In genomic region chr21:33576741-33577141, GRCh38 we compare ENCODE assay signal across 7 cellular contexts. TPM values are rescaled to one million over a fixed set of nuclear protein-coding genes. Genes with fewer than 3 reads are reported as not detected.
DNase-seq lines count a peak whose midpoint lies in the region; ATAC-seq, FAIRE-seq and TF ChIP-seq lines count a peak whose summit lies in the region.
"Not testable (repeated sequence)": the region's sequence is repeated elsewhere in the genome, so short reads cannot be mapped to it uniquely, and the experiment has no call there.

No MANE protein-coding gene starts in this region.

- not testable (repeated sequence) for BruUV-seq in GM12878 (replicated peaks; lab: Mats Ljungman, UMichigan)

- intact Hi-C loops in GM12878 (cut with micrococcal nuclease; ENCODE audit: unreplicated experiment); right lobe of liver (cut with DNase I): not testable (repeated sequence)

- in situ Hi-C loops in GM12878 (cut with MboI), result not testable (repeated sequence)

- peak; percentile 41 for FAIRE-seq in GM12878 (lab: Jason Lieb, UNC)

- not testable (repeated sequence) for H3K9ac ChIP-seq in GM12878 (ENCODE audit: control insufficient read depth, insufficient read depth, low read length); subcutaneous abdominal adipose tissue (ENCODE audit: low read length in 5 of 5)

- peak; percentile 22; the same call in 1 of the 3 replicates for ATAC-seq in GM12878
- peak; percentile 90 to 93 (median 92) for ATAC-seq in right lobe of liver

- H4K20me1 ChIP-seq in GM12878 (ENCODE audit: control insufficient read depth, insufficient read depth); hepatocyte (ENCODE audit: insufficient read depth, poor library complexity, severe bottlenecking): not testable (repeated sequence)

- not testable (repeated sequence) for H3K9me3 ChIP-seq in GM12878 (replicated peaks; ENCODE audit: control insufficient read depth, insufficient read depth, low read length); hepatocyte (ENCODE audit: low read depth); right lobe of liver; subcutaneous abdominal adipose tissue (ENCODE audit: control insufficient read depth in 5 of 5, low read length in 5 of 5)

- not testable (repeated sequence) for H3K27me3 Mint-ChIP-seq in activated T-cell treated with anti-CD3 and anti-CD28 coated beads, Interleukin-2, amount 50 U/mL, for 24 hours

- not testable (repeated sequence) for H2AFZ ChIP-seq in GM12878 (ENCODE audit: control insufficient read depth, low read depth, low read length); hepatocyte

- peaks cover 86% of the 10 kb centered on the region for H3K36me3 Mint-ChIP-seq in activated T-cell treated with anti-CD3 and anti-CD28 coated beads, Interleukin-2, amount 50 U/mL, for 24 hours (ENCODE audit: low read depth)

- not testable (repeated sequence) for H3K4me3 ChIP-seq in LNCaP clone FGC (ENCODE audit: low read depth, low read length); GM12878; hepatocyte; right lobe of liver; subcutaneous abdominal adipose tissue (ENCODE audit: low read depth in 1 of 5, low read length in 5 of 5)

- H3K27ac ChIP-seq in GM12878 (ENCODE audit: control insufficient read depth, insufficient read depth), result not testable (repeated sequence)
- H3K27ac ChIP-seq in hepatocyte (peak overlapping the region; percentile 49), right lobe of liver (peak overlapping the region in 1 of 3 donors; percentile 21), subcutaneous abdominal adipose tissue (ENCODE audit: low read depth, low read length) (peak overlapping the region; percentile 10)

- H3K4me1 Mint-ChIP-seq in activated T-cell treated with anti-CD3 and anti-CD28 coated beads, Interleukin-2, amount 50 U/mL, for 24 hours (ENCODE audit: low read depth), result peaks cover 20% of the 10 kb centered on the region

- not testable (repeated sequence) for H3K27me3 ChIP-seq in GM12878 (replicated peaks in 1 of 2; ENCODE audit: control insufficient read depth in 2 of 2, insufficient read depth in 2 of 2, low read length in 1 of 2); hepatocyte; right lobe of liver; subcutaneous abdominal adipose tissue (ENCODE audit: control insufficient read depth in 5 of 5, insufficient read depth in 4 of 5, low read length in 5 of 5)

- TF ChIP-seq CTCF in LNCaP clone FGC (IDR thresholded peaks at IDR 0.05; ENCODE audit: control insufficient read depth, extremely low read depth, insufficient read depth); GM12878 (IDR thresholded peaks at IDR 0.05 in 2 of 3, conservative IDR thresholded peaks at IDR 0.05 in 1 of 3; ENCODE audit: control insufficient read depth in 2 of 3, extremely low read depth in 1 of 3, insufficient read depth in 1 of 3, low read depth in 3 of 3, low read length in 3 of 3); hepatocyte (IDR thresholded peaks at IDR 0.05; ENCODE audit: poor library complexity); right lobe of liver (IDR thresholded peaks at IDR 0.05): not testable (repeated sequence)

- POLR2A ChIA-PET in GM12878 (lab: Charles Lee), result interaction anchor here (1.2 kb wide), 1 partner anchor 9 kb away, joined by 3 read pairs; no protein-coding TSS in a partner anchor

- not testable (repeated sequence) for H3K4me2 ChIP-seq in GM12878 (ENCODE audit: control insufficient read depth, insufficient read depth); hepatocyte

- SMC1A ChIA-PET in GM12878 (lab: Charles Lee; ENCODE audit: uncharacterized antibody, unreplicated experiment), result not testable (repeated sequence)

- CTCF ChIA-PET in GM12878 (lab: Yijun Ruan, JAX), result interaction anchor here (1.6 kb wide), 1 partner anchor 29 kb away, joined by 4 read pairs; no protein-coding TSS in a partner anchor

- 100% methylated on average over 2 of the region's 2 CpGs for WGBS in GM12878 (ENCODE audit: insufficient coverage, insufficient replicate concordance, low lambda C conversion rate, missing lambda C conversion rate)
- 34% methylated on average over 2 of the region's 2 CpGs for WGBS in hepatocyte (ENCODE audit: low lambda C conversion rate, missing lambda C conversion rate)
- 18% methylated on average over 2 of the region's 2 CpGs for WGBS in right lobe of liver (ENCODE audit: insufficient coverage, low coverage, low lambda C conversion rate, missing lambda C conversion rate)

- TF ChIP-seq EP300 in GM12878 (IDR thresholded peaks at IDR 0.05; ENCODE audit: borderline replicate concordance in 1 of 2, control insufficient read depth in 1 of 2, low read depth in 2 of 2, low read length in 2 of 2), result not testable (repeated sequence)

- not testable (repeated sequence) for H3K9me3 Mint-ChIP-seq in activated T-cell treated with anti-CD3 and anti-CD28 coated beads, Interleukin-2, amount 50 U/mL, for 24 hours

- peak overlapping the region; percentile 11 for H3K27ac Mint-ChIP-seq in activated T-cell treated with anti-CD3 and anti-CD28 coated beads, Interleukin-2, amount 50 U/mL, for 24 hours

- TF ChIP-seq RAD21 in GM12878 (IDR thresholded peaks at IDR 0.05; ENCODE audit: insufficient read depth, low read depth, low read length), result not testable (repeated sequence)

- DNase-seq in EH (ENCODE audit: low read depth) (peak; percentile 6), LNCaP clone FGC (ENCODE audit: low read depth) (peak; percentile 61), hepatocyte (ENCODE audit: low spot score) (peak; percentile 19), right lobe of liver (peak in 1 of 3 donors; percentile 55)
- DNase-seq in activated T-cell treated with anti-CD3 and anti-CD28 coated beads, Interleukin-2, amount 50 U/mL, for 24 hours; GM12878 (ENCODE audit: low read depth, low spot score): not testable (repeated sequence)

- not testable (repeated sequence) for H3K4me3 Mint-ChIP-seq in activated T-cell treated with anti-CD3 and anti-CD28 coated beads, Interleukin-2, amount 50 U/mL, for 24 hours

- RAD21 ChIA-PET in GM12878 (lab: Charles Lee; ENCODE audit: unreplicated experiment), result not testable (repeated sequence)

- H3K79me2 ChIP-seq in GM12878 (ENCODE audit: control insufficient read depth, insufficient read depth, low read length), result not testable (repeated sequence)
- peaks cover 17% of the 10 kb centered on the region for H3K79me2 ChIP-seq in hepatocyte

- TF ChIP-seq POLR2A in GM12878 (IDR thresholded peaks at IDR 0.05; ENCODE audit: low read depth, low read length); right lobe of liver (IDR thresholded peaks at IDR 0.05): not testable (repeated sequence)

- H3K4me1 ChIP-seq in GM12878 (ENCODE audit: control insufficient read depth, insufficient read depth, low read length); hepatocyte (ENCODE audit: insufficient read depth); subcutaneous abdominal adipose tissue (ENCODE audit: control insufficient read depth in 5 of 5, insufficient read depth in 5 of 5, low read length in 5 of 5): not testable (repeated sequence)
- H3K4me1 ChIP-seq in right lobe of liver, result peaks cover 0 to 19% (median 7%) of the 10 kb centered on the region in 4 donors

- not testable (repeated sequence) for H3K9me2 ChIP-seq in hepatocyte (replicated peaks; ENCODE audit: insufficient read depth)

- peaks cover 0 to 24% of the 10 kb centered on the region in 2 experiments; a peak in 3 of 4 replicates for H3K36me3 ChIP-seq in GM12878 (ENCODE audit: control insufficient read depth in 2 of 2, insufficient read depth in 2 of 2, low read length in 1 of 2)
- H3K36me3 ChIP-seq in hepatocyte (replicated peaks; ENCODE audit: insufficient read depth, low read depth), result not testable (repeated sequence)
- H3K36me3 ChIP-seq in right lobe of liver, result peaks cover 0 to 59% (median 18%) of the 10 kb centered on the region in 4 donors
- H3K36me3 ChIP-seq in subcutaneous abdominal adipose tissue (ENCODE audit: control insufficient read depth in 5 of 5, insufficient read depth in 5 of 5, low read length in 5 of 5), result peaks cover 45 to 61% (median 56%) of the 10 kb centered on the region in 5 donors

RNA-seq across cellular contexts. Expression of gene DONSON, which starts 11.7 kb away (rescaled TPM):
- total RNA-seq in GM12878 (2013; cell fraction: nucleolus; rRNA removed), result 25.2 and 30.0 TPM in 2 replicates
- total RNA-seq in GM12878 (2014; rRNA removed), result 28.1 and 29.1 TPM in 2 replicates
- 36.3 and 39.1 TPM in 2 replicates for total RNA-seq in GM12878 (2014; rRNA removed; fragmentation: Illumina TruSeq; extraction: Trizol)
- 21.6 and 23.4 TPM in 2 replicates for total RNA-seq in GM12878 (2021)
- polyA plus RNA-seq in GM12878 (2011; ENCODE audit: low read depth), result 17.2 TPM
- polyA plus RNA-seq in GM12878 (2011; rRNA removed), result 51.2 and 72.5 TPM in 2 replicates
- 24.8 and 27.8 TPM in 2 replicates for polyA plus RNA-seq in GM12878 (2011; cell fraction: cytosol; rRNA removed)
- polyA plus RNA-seq in GM12878 (2011; cell fraction: nucleus; rRNA removed), result 37.1 and 44.0 TPM in 2 replicates
- polyA plus RNA-seq in GM12878 (2012), result 27.8 and 39.7 TPM in 2 replicates
- polyA plus RNA-seq in GM12878 (2014; fragmentation: Illumina TruSeq; extraction: Trizol), result 40.5 and 51.2 TPM in 2 replicates
- 10 to 100 TPM; 13.6 to 25.8 TPM for polyA plus RNA-seq in GM12878 (2014; fragmentation: Nextera tagmentation; extraction: Ambion mirVana)
- 23.7 and 26.7 TPM in 2 replicates for polyA plus RNA-seq in GM12878 (2014; rRNA removed)
- 10 to 100 TPM; 47.3 to 49.3 TPM for polyA plus RNA-seq in GM12878 (2016; fragmentation: Nextera tagmentation; extraction: Ambion mirVana)
- polyA minus RNA-seq in GM12878 (2011; rRNA and poly(A)+ RNA removed), result 32.1 and 37.0 TPM in 2 replicates
- 11.6 and 16.0 TPM in 2 replicates for polyA minus RNA-seq in GM12878 (2011; cell fraction: cytosol; rRNA and poly(A)+ RNA removed)
- 12.9 and 14.5 TPM in 2 replicates for polyA minus RNA-seq in GM12878 (2011; cell fraction: nucleus; rRNA and poly(A)+ RNA removed)
- total RNA-seq in hepatocyte, result 15.1 and 15.9 TPM in 2 replicates
- 17.1 and 23.2 TPM in 2 replicates for polyA plus RNA-seq in hepatocyte
- total RNA-seq in right lobe of liver, result 10 to 100 TPM in 2 of 6 experiments, 1 to 10 TPM in 4; 6.0 to 13.7 (median 8.4) TPM

RNA-seq across cellular contexts. Expression of gene SON, which starts 33.9 kb away (rescaled TPM):
- total RNA-seq in GM12878 (2013; cell fraction: nucleolus; rRNA removed), result 294 and 296 TPM in 2 replicates
- total RNA-seq in GM12878 (2014; rRNA removed), result 130 and 146 TPM in 2 replicates
- 122 and 133 TPM in 2 replicates for total RNA-seq in GM12878 (2014; rRNA removed; fragmentation: Illumina TruSeq; extraction: Trizol)
- total RNA-seq in GM12878 (2021), result 250 and 270 TPM in 2 replicates
- polyA plus RNA-seq in GM12878 (2011; ENCODE audit: low read depth), result 119 TPM
- polyA plus RNA-seq in GM12878 (2011; rRNA removed), result 94.8 and 95.7 TPM in 2 replicates
- 79.8 and 109 TPM in 2 replicates for polyA plus RNA-seq in GM12878 (2011; cell fraction: cytosol; rRNA removed)
- polyA plus RNA-seq in GM12878 (2011; cell fraction: nucleus; rRNA removed), result 266 and 369 TPM in 2 replicates
- 145 and 206 TPM in 2 replicates for polyA plus RNA-seq in GM12878 (2012)
- 232 and 307 TPM in 2 replicates for polyA plus RNA-seq in GM12878 (2014; fragmentation: Illumina TruSeq; extraction: Trizol)
- polyA plus RNA-seq in GM12878 (2014; fragmentation: Nextera tagmentation; extraction: Ambion mirVana), result 100 to 1,000 TPM; 418 to 788 TPM
- 113 and 131 TPM in 2 replicates for polyA plus RNA-seq in GM12878 (2014; rRNA removed)
- polyA plus RNA-seq in GM12878 (2016; fragmentation: Nextera tagmentation; extraction: Ambion mirVana), result 100 to 1,000 TPM; 462 to 491 TPM
- 196 and 218 TPM in 2 replicates for polyA minus RNA-seq in GM12878 (2011; rRNA and poly(A)+ RNA removed)
- polyA minus RNA-seq in GM12878 (2011; cell fraction: cytosol; rRNA and poly(A)+ RNA removed), result 76.0 and 102 TPM in 2 replicates
- polyA minus RNA-seq in GM12878 (2011; cell fraction: nucleus; rRNA and poly(A)+ RNA removed), result 107 and 132 TPM in 2 replicates
- 154 and 181 TPM in 2 replicates for total RNA-seq in hepatocyte
- polyA plus RNA-seq in hepatocyte, result 358 and 454 TPM in 2 replicates
- 100 to 1,000 TPM in 4 of 6 experiments, 10 to 100 TPM in 2; 86.7 to 212 (median 113) TPM for total RNA-seq in right lobe of liver

RNA-seq across cellular contexts. Expression of gene GART, which starts 34.8 kb away (rescaled TPM):
- total RNA-seq in GM12878 (2013; cell fraction: nucleolus; rRNA removed), result 305 and 315 TPM in 2 replicates
- total RNA-seq in GM12878 (2014; rRNA removed) (96.6 and 104 TPM in 2 replicates), GM12878 (2014; rRNA removed; fragmentation: Illumina TruSeq; extraction: Trizol) (115 and 116 TPM in 2 replicates), GM12878 (2021) (142 and 145 TPM in 2 replicates), hepatocyte (83.3 and 99.6 TPM in 2 replicates), right lobe of liver (10 to 100 TPM; 23.0 to 93.5 (median 39.3) TPM)
- 39.3 TPM for polyA plus RNA-seq in GM12878 (2011; ENCODE audit: low read depth)
- polyA plus RNA-seq in GM12878 (2011; rRNA removed) (44.7 and 52.5 TPM in 2 replicates), GM12878 (2014; fragmentation: Illumina TruSeq; extraction: Trizol) (150 and 157 TPM in 2 replicates), GM12878 (2014; fragmentation: Nextera tagmentation; extraction: Ambion mirVana) (10 to 100 TPM; 74.8 to 80.3 TPM), GM12878 (2014; rRNA removed) (64.0 and 68.3 TPM in 2 replicates), GM12878 (2016; fragmentation: Nextera tagmentation; extraction: Ambion mirVana) (100 to 1,000 TPM; 177 to 178 TPM), hepatocyte (41.6 TPM in 2 replicates)
- polyA plus RNA-seq in GM12878 (2011; cell fraction: cytosol; rRNA removed), result 29.1 and 34.3 TPM in 2 replicates
- 54.0 and 74.7 TPM in 2 replicates for polyA plus RNA-seq in GM12878 (2011; cell fraction: nucleus; rRNA removed)
- polyA plus RNA-seq in GM12878 (2012), result 39.5 and 49.2 TPM in 2 replicates
- 35.4 and 42.8 TPM in 2 replicates for polyA minus RNA-seq in GM12878 (2011; rRNA and poly(A)+ RNA removed)
- polyA minus RNA-seq in GM12878 (2011; cell fraction: cytosol; rRNA and poly(A)+ RNA removed), result 21.5 and 28.3 TPM in 2 replicates
- polyA minus RNA-seq in GM12878 (2011; cell fraction: nucleus; rRNA and poly(A)+ RNA removed), result 31.3 and 44.2 TPM in 2 replicates
